ENCODE assay signal across 8 cellular contexts in genomic region chr2:190088917-190089316, GRCh38. TPM values are rescaled to one million over a fixed set of nuclear protein-coding genes. Genes with fewer than 3 reads are reported as not detected.
DNase-seq lines count a peak whose midpoint lies in the region; ATAC-seq and TF ChIP-seq lines count a peak whose summit lies in the region.

No MANE protein-coding gene starts in this region.

- peak; percentile 65 for ATAC-seq in HG03571 (IDR thresholded peaks at IDR 0.05; ENCODE audit: unreplicated experiment)

- in situ Hi-C loops in GM13977 (cut with MboI; ENCODE audit: low pct_unique_long_range_greater_than_20kb, low sequenced_read_pairs, unreplicated experiment) = loop anchor here (10.0 to 25.0 kb wide), 3 partner anchors 198 to 426 kb away; no protein-coding TSS in a partner anchor

- TF ChIP-seq CTCF in AG10803 (conservative IDR thresholded peaks at IDR 0.05; ENCODE audit: low read length) (peak; percentile 86), GM13977 (IDR thresholded peaks at IDR 0.05; ENCODE audit: extremely low read depth, insufficient read depth, missing control alignments) (peak; percentile 59)

- no peak overlapping the region for H3K4me3 ChIP-seq in AG10803 (ENCODE audit: low read length)

- DNase-seq in AG10803 (ENCODE audit: low read depth) = peak; percentile 63
- peak; percentile 39 for DNase-seq in GM13977 (ENCODE audit: low spot score)
- peak; percentile 40 for DNase-seq in NCI-H82 treated with DMSO at 0.1 percent for 48 hours (lab: John Stamatoyannopoulos, UW; ENCODE audit: unreplicated experiment)
- DNase-seq in activated T-helper 9 cell treated with anti-CD3 and anti-CD28 coated beads, Interleukin-2, amount 50 U/mL, for 16 hours (ENCODE audit: low read depth) = peak; percentile 4
- DNase-seq in globus pallidus (ENCODE audit: low spot score) = peak; percentile 92
- peak; percentile 26 for DNase-seq in pulmonary artery endothelial cell (ENCODE audit: low read depth, low spot score)
- DNase-seq in 8988T = no peak

RNA-seq across cellular contexts. Expression of gene MSTN, which starts 26.4 kb away (rescaled TPM):
- total RNA-seq in pulmonary artery endothelial cell = not detected in 2 replicates
